ENCODE assay signal across 2 cellular contexts in genomic region chr14:76053576-76054369, GRCh38.
TF ChIP-seq lines count a peak whose summit lies in the region.

No MANE protein-coding gene starts in this region.

TF ChIP-seq in GM12891, 5 proteins besides CTCF, POLR2A, EP300 and RAD21 (continued from another document):
- TF ChIP-seq TAF1 (IDR thresholded peaks at IDR 0.05; ENCODE audit: low read depth, low read length): no peak

TF ChIP-seq in GM12878, 131 proteins besides CTCF, POLR2A, EP300 and RAD21:
- TF ChIP-seq BCL3 (IDR thresholded peaks at IDR 0.05; ENCODE audit: borderline replicate concordance, insufficient read depth, low read depth, low read length, poor library complexity, severe bottlenecking) (no peak), JUNB (IDR thresholded peaks at IDR 0.05) (no peak), MEF2B (IDR thresholded peaks at IDR 0.05; ENCODE audit: partially characterized antibody, poor library complexity, severe bottlenecking) (no peak), CBFB (IDR thresholded peaks at IDR 0.05; ENCODE audit: low read depth) (no peak), LARP7 (IDR thresholded peaks at IDR 0.05) (no peak), MEF2A (IDR thresholded peaks at IDR 0.05; ENCODE audit: insufficient read depth, low read depth, low read length) (no peak), ZNF274 (IDR thresholded peaks at IDR 0.05; ENCODE audit: insufficient read depth, insufficient read length) (no peak), NFIC (IDR thresholded peaks at IDR 0.05; ENCODE audit: low read depth, low read length) (no peak), FOS (IDR thresholded peaks at IDR 0.05; ENCODE audit: borderline replicate concordance, extremely low read depth, insufficient read length) (no peak), EED (IDR thresholded peaks at IDR 0.05; ENCODE audit: low read depth) (no peak), MAX (IDR thresholded peaks at IDR 0.05; ENCODE audit: low read depth, low read length) (no peak), NR2C2 (IDR thresholded peaks at IDR 0.05; ENCODE audit: borderline replicate concordance, control insufficient read depth, insufficient read length, low read depth) (no peak), RELB (IDR thresholded peaks at IDR 0.05; ENCODE audit: low read depth) (no peak)
- TF ChIP-seq, protein P1, sequence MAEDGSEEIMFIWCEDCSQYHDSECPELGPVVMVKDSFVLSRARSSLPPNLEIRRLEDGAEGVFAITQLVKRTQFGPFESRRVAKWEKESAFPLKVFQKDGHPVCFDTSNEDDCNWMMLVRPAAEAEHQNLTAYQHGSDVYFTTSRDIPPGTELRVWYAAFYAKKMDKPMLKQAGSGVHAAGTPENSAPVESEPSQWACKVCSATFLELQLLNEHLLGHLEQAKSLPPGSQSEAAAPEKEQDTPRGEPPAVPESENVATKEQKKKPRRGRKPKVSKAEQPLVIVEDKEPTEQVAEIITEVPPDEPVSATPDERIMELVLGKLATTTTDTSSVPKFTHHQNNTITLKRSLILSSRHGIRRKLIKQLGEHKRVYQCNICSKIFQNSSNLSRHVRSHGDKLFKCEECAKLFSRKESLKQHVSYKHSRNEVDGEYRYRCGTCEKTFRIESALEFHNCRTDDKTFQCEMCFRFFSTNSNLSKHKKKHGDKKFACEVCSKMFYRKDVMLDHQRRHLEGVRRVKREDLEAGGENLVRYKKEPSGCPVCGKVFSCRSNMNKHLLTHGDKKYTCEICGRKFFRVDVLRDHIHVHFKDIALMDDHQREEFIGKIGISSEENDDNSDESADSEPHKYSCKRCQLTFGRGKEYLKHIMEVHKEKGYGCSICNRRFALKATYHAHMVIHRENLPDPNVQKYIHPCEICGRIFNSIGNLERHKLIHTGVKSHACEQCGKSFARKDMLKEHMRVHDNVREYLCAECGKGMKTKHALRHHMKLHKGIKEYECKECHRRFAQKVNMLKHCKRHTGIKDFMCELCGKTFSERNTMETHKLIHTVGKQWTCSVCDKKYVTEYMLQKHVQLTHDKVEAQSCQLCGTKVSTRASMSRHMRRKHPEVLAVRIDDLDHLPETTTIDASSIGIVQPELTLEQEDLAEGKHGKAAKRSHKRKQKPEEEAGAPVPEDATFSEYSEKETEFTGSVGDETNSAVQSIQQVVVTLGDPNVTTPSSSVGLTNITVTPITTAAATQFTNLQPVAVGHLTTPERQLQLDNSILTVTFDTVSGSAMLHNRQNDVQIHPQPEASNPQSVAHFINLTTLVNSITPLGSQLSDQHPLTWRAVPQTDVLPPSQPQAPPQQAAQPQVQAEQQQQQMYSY (CRISPR knock-in tag; IDR thresholded peaks at IDR 0.05): no peak
TF ChIP-seq in GM12878: peak in this region for 0.
